Comparison of ENCODE assay signal across 15 cellular contexts in genomic region chr12:6956332-6956727, GRCh38. TPM values are rescaled to one million over a fixed set of nuclear protein-coding genes. Genes with fewer than 3 reads are reported as not detected.
DNase-seq lines count a peak whose midpoint lies in the region; ATAC-seq and TF ChIP-seq lines count a peak whose summit lies in the region.
"Had no signal": no experiment of that assay in that cellular context is flagged by ENCODE, and none has a peak within 500 bp of the region (broad histone marks: within the 10 kb centered on the region; RNA-seq: fewer than 3 reads in every experiment).

No MANE protein-coding gene starts in this region.

- TF ChIP-seq POLR2A in Peyer's patch (IDR thresholded peaks at IDR 0.05) (no peak), stomach (IDR thresholded peaks at IDR 0.05) (no peak)

- peaks cover 80% of the 10 kb centered on the region for H3K4me1 Mint-ChIP-seq in activated T-cell treated with anti-CD3 and anti-CD28 coated beads, Interleukin-2, amount 50 U/mL, for 24 hours (ENCODE audit: low read depth)
- peaks cover 84 to 89% of the 10 kb centered on the region in 2 donors for H3K4me1 Mint-ChIP-seq in effector memory CD8-positive, alpha-beta T cell (ENCODE audit: low read depth in 2 of 2)
- peaks cover 89% of the 10 kb centered on the region for H3K4me1 Mint-ChIP-seq in stimulated activated memory B cell treated with anti-CD40 and anti-IgM and Interleukin-4, amounts not matched to agents 10 μg/mL and 1 μg/mL and 100 μg/mL, for 72 hours

- H3K4me3 Mint-ChIP-seq in activated T-cell treated with anti-CD3 and anti-CD28 coated beads, Interleukin-2, amount 50 U/mL, for 24 hours, result peak overlapping the region; percentile 99
- peak overlapping the region; percentile 98 for H3K4me3 Mint-ChIP-seq in effector memory CD8-positive, alpha-beta T cell
- peak overlapping the region; percentile 96 for H3K4me3 Mint-ChIP-seq in stimulated activated memory B cell treated with anti-CD40 and anti-IgM and Interleukin-4, amounts not matched to agents 10 μg/mL and 1 μg/mL and 100 μg/mL, for 72 hours

- ATAC-seq in effector memory CD8-positive, alpha-beta T cell (replicated peaks), result no peak
- ATAC-seq in stimulated activated memory B cell treated with anti-CD40 and anti-IgM and Interleukin-4, amounts not matched to agents 10 μg/mL and 1 μg/mL and 100 μg/mL, for 72 hours, result no peak
- ATAC-seq: heart left ventricle had no signal

- DNase-seq in activated T-cell treated with anti-CD3 and anti-CD28 coated beads, Interleukin-2, amount 50 U/mL, for 24 hours, result peak; percentile 59
- DNase-seq in activated T-cell treated with anti-CD3 and anti-CD28 coated beads, Interleukin-2, amount 50 U/mL, for 1 hour, result no peak
- DNase-seq in Peyer's patch, result peak in 2 of 3 donors; percentile 70 to 78
- peak in 1 of 3 experiments; percentile 49 for DNase-seq in effector memory CD8-positive, alpha-beta T cell
- DNase-seq in NCI-H2196 treated with DMSO at 0.1 percent for 48 hours (lab: John Stamatoyannopoulos, UW; ENCODE audit: unreplicated experiment), result no peak
- no peak for DNase-seq in ecto neural progenitor cell (ENCODE audit: low spot score)
- no peak for DNase-seq in stomach
- DNase-seq: NCI-H1105 treated with DMSO at 0.1 percent for 48 hours, NCI-H524 treated with DMSO at 0.1 percent for 48 hours, testis had no signal

- intact Hi-C loops in stomach (cut with DNase I; ENCODE audit: low total_unique reads), result no loop called here

- no peak for TF ChIP-seq CTCF in Peyer's patch (IDR thresholded peaks at IDR 0.05)
- TF ChIP-seq CTCF in stomach (IDR thresholded peaks at IDR 0.05), result no peak

- peak overlapping the region in 1 of 4 donors; percentile 0 for H3K4me3 ChIP-seq in Peyer's patch
- H3K4me3 ChIP-seq in stomach, result no peak overlapping the region
- H3K4me3 ChIP-seq: testis had no signal

- no peak for TF ChIP-seq EP300 in stomach (IDR thresholded peaks at IDR 0.05)

- peak overlapping the region; percentile 99 for H3K27ac Mint-ChIP-seq in activated T-cell treated with anti-CD3 and anti-CD28 coated beads, Interleukin-2, amount 50 U/mL, for 24 hours
- peak overlapping the region; percentile 98 to 99 for H3K27ac Mint-ChIP-seq in effector memory CD8-positive, alpha-beta T cell
- H3K27ac Mint-ChIP-seq in stimulated activated memory B cell treated with anti-CD40 and anti-IgM and Interleukin-4, amounts not matched to agents 10 μg/mL and 1 μg/mL and 100 μg/mL, for 72 hours, result peak overlapping the region; percentile 98

- H3K4me1 ChIP-seq in Peyer's patch, result peaks cover 9 to 68% (median 54%) of the 10 kb centered on the region in 4 donors
- peaks cover 18 to 84% (median 43%) of the 10 kb centered on the region in 4 donors for H3K4me1 ChIP-seq in stomach

- peak overlapping the region; percentile 19 to 89 (median 46) for H3K27ac ChIP-seq in Peyer's patch
- H3K27ac ChIP-seq in stomach, result peak overlapping the region in 2 of 5 donors; percentile 95 to 96
- H3K27ac ChIP-seq: testis had no signal

- H3K36me3 Mint-ChIP-seq in activated T-cell treated with anti-CD3 and anti-CD28 coated beads, Interleukin-2, amount 50 U/mL, for 24 hours (ENCODE audit: low read depth), result peaks cover 100% of the 10 kb centered on the region
- peaks cover 100% of the 10 kb centered on the region for H3K36me3 Mint-ChIP-seq in effector memory CD8-positive, alpha-beta T cell (ENCODE audit: insufficient read depth)
- peaks cover 83% of the 10 kb centered on the region for H3K36me3 Mint-ChIP-seq in stimulated activated memory B cell treated with anti-CD40 and anti-IgM and Interleukin-4, amounts not matched to agents 10 μg/mL and 1 μg/mL and 100 μg/mL, for 72 hours

- H3K9me3 Mint-ChIP-seq in activated T-cell treated with anti-CD3 and anti-CD28 coated beads, Interleukin-2, amount 50 U/mL, for 24 hours, result no peaks in the 10 kb centered on the region
- H3K9me3 Mint-ChIP-seq in effector memory CD8-positive, alpha-beta T cell, result no peaks in the 10 kb centered on the region
- H3K9me3 Mint-ChIP-seq in stimulated activated memory B cell treated with anti-CD40 and anti-IgM and Interleukin-4, amounts not matched to agents 10 μg/mL and 1 μg/mL and 100 μg/mL, for 72 hours, result no peaks in the 10 kb centered on the region

- WGBS in stomach, 5 donors, result 73 to 88% (median 82%) methylated on average over 14 to 19 of the region's 19 CpGs

- no peaks in the 10 kb centered on the region for H3K27me3 Mint-ChIP-seq in activated T-cell treated with anti-CD3 and anti-CD28 coated beads, Interleukin-2, amount 50 U/mL, for 24 hours
- H3K27me3 Mint-ChIP-seq in effector memory CD8-positive, alpha-beta T cell, result no peaks in the 10 kb centered on the region
- H3K27me3 Mint-ChIP-seq in stimulated activated memory B cell treated with anti-CD40 and anti-IgM and Interleukin-4, amounts not matched to agents 10 μg/mL and 1 μg/mL and 100 μg/mL, for 72 hours, result no peaks in the 10 kb centered on the region

- H3K36me3 ChIP-seq in Peyer's patch (peaks cover 0 to 25% (median 0%) of the 10 kb centered on the region in 3 donors), stomach (peaks cover 3 to 43% (median 32%) of the 10 kb centered on the region in 4 donors)

- no peaks in the 10 kb centered on the region for H3K9me3 ChIP-seq in Peyer's patch
- H3K9me3 ChIP-seq in stomach, result no peaks in the 10 kb centered on the region
- H3K9me3 ChIP-seq: heart left ventricle, testis had no signal

- H3K27me3 ChIP-seq in Peyer's patch (no peaks in the 10 kb centered on the region), stomach (no peaks in the 10 kb centered on the region)
- H3K27me3 ChIP-seq: heart left ventricle, testis had no signal

RNA-seq across cellular contexts. Expression of gene PTPN6, which starts 5.2 kb away (rescaled TPM):
- 100 to 1,000 TPM in 1 of 4 donors, 10 to 100 TPM in 3; 41.6 to 183 (median 44.4) TPM for total RNA-seq in Peyer's patch
- total RNA-seq in stomach, result 10 to 100 TPM; 11.2 to 36.6 (median 28.0) TPM
- 10 to 100 TPM; 40.6 to 51.2 (median 41.2) TPM for polyA plus RNA-seq in stomach
- total RNA-seq: SK-MEL-5 had no signal

RNA-seq across cellular contexts. Expression of gene C12orf57, which starts 12.5 kb away (rescaled TPM):
- total RNA-seq in Peyer's patch, result 100 to 1,000 TPM; 146 to 339 (median 156) TPM
- 100 to 1,000 TPM; 155 to 453 (median 306) TPM for total RNA-seq in stomach
- polyA plus RNA-seq in stomach, result 100 to 1,000 TPM; 418 to 621 (median 443) TPM

RNA-seq across cellular contexts. Expression of gene RNU7-1, which starts 12.7 kb away (rescaled TPM):
- not detected for total RNA-seq in Peyer's patch
- not detected for total RNA-seq in stomach
- polyA plus RNA-seq in stomach, result not detected
- total RNA-seq: endothelial cell of umbilical vein, heart left ventricle, lower leg skin, SK-MEL-5, testis had no signal
- polyA plus RNA-seq: endothelial cell of umbilical vein, heart left ventricle had no signal

RNA-seq across cellular contexts. Expression of gene PHB2, which starts 14.1 kb away (rescaled TPM):
- total RNA-seq in Peyer's patch (100 to 1,000 TPM; 162 to 219 (median 174) TPM), stomach (100 to 1,000 TPM in 4 of 5 donors, 10 to 100 TPM in 1; 49.2 to 441 (median 150) TPM)
- polyA plus RNA-seq in stomach, result 100 to 1,000 TPM; 150 to 179 (median 154) TPM

RNA-seq across cellular contexts. Expression of gene EMG1, which starts 14.4 kb away (rescaled TPM):
- total RNA-seq in Peyer's patch (10 to 100 TPM in 3 of 4 donors, 1 to 10 TPM in 1; 9.1 to 24.8 (median 18.3) TPM), stomach (10 to 100 TPM in 3 of 5 donors, 1 to 10 TPM in 2; 1.2 to 86.6 (median 25.2) TPM)
- 10 to 100 TPM; 19.3 to 22.7 (median 21.7) TPM for polyA plus RNA-seq in stomach

Comparison
In these comparisons a context has a peak if more than half of its experiments do, and no peak if none do; other contexts are left out.
1. DNase-seq: peak in activated T-cell treated with anti-CD3 and anti-CD28 coated beads, Interleukin-2, amount 50 U/mL, for 24 hours (single experiment) and Peyer's patch (2 of 3); none in activated T-cell treated with anti-CD3 and anti-CD28 coated beads, Interleukin-2, amount 50 U/mL, for 1 hour (single experiment), NCI-H2196 treated with DMSO at 0.1 percent for 48 hours (single experiment), ecto neural progenitor cell (single experiment) and stomach (single experiment).
2. Peak in every context shown above with its lines, with median percentiles within 50 percentile points of each other: H3K27ac Mint-ChIP-seq and H3K4me3 Mint-ChIP-seq.